1 cellular context compared by ENCODE assay signal in the genomic region with DNA sequence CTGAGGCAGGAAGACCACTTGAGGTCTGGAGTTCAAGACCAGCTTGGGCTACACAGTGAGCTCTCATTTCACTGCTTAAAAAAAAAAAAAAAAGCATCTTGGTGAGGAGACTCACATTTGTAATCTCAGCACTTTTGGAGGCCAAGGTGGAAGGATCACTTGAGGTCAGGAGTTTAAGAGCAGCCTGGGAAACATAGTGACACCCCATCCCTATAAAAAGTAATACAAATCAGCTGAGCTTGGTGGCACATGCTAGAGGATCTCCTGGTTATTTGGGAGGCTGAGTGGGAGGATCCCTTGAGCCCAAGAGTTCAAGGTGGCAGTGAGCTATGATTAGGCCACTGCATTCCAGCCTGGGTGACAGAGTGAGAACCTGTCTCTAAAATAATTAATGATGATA.
TF ChIP-seq lines count a peak whose summit lies in the region.

No MANE protein-coding gene starts in this region.

TF ChIP-seq in H1, 55 proteins besides CTCF, POLR2A, EP300 and RAD21:
- TF ChIP-seq TAF7 (optimal IDR thresholded peaks at IDR 0.05; ENCODE audit: borderline replicate concordance, low read depth, low read length), result no peak
- peak; percentile 43 for TF ChIP-seq POLR2AphosphoS5 (IDR thresholded peaks at IDR 0.05; ENCODE audit: low read depth, low read length)
